In genomic region chr17:48239603-48239995, GRCh38 we compare ENCODE assay signal across 31 cellular contexts.
DNase-seq lines count a peak whose midpoint lies in the region; TF ChIP-seq lines count a peak whose summit lies in the region.
"Had no signal": no experiment of that assay in that cellular context is flagged by ENCODE, and none has a peak within 500 bp of the region (broad histone marks: within the 10 kb centered on the region; RNA-seq: fewer than 3 reads in every experiment).

No MANE protein-coding gene starts in this region.

- H3K79me2 ChIP-seq in PC-9 (ENCODE audit: low read depth) (no peaks in the 10 kb centered on the region), neural cell (replicated peaks; ENCODE audit: insufficient read depth, low read length) (no peaks in the 10 kb centered on the region)

- H3K27ac ChIP-seq in PC-9 (peak overlapping the region; percentile 83), brain microvascular endothelial cell (peak overlapping the region; percentile 93), neural cell (ENCODE audit: low read length) (peak overlapping the region; percentile 84)
- H3K27ac ChIP-seq: dorsolateral prefrontal cortex, ovary, right atrium auricular region, testis, vagina had no signal

- peaks cover 88% of the 10 kb centered on the region for H3K4me1 ChIP-seq in PC-9 (replicated peaks; ENCODE audit: insufficient read depth)

- CTCF ChIA-PET in Calu3 (lab: Charles Lee) (interaction anchor here (0.6 to 1.8 kb wide), 7 partner anchors 10 to 420 kb away, joined by 3 to 8 read pairs (median 4); no protein-coding TSS in a partner anchor), PC-9 (lab: Charles Lee) (interaction anchor here (0.6 to 2.0 kb wide), 2 partner anchors 23 to 141 kb away, joined by 3 to 8 read pairs; no protein-coding TSS in a partner anchor)

- H3K9me3 ChIP-seq in PC-9 (ENCODE audit: insufficient read depth, low read depth) (peaks cover 10% of the 10 kb centered on the region), neural cell (ENCODE audit: low read length) (no peaks in the 10 kb centered on the region)
- H3K9me3 ChIP-seq: ovary, right atrium auricular region, SK-N-SH, testis, vagina had no signal

- DNase-seq in Calu3: no peak
- DNase-seq in PC-9: no peak
- no peak for DNase-seq in brain microvascular endothelial cell
- no peak for DNase-seq in NCI-H1092 treated with DMSO at 0.1 percent for 48 hours (lab: John Stamatoyannopoulos, UW)
- no peak for DNase-seq in cortex of kidney (lab: John Stamatoyannopoulos, UW)
- DNase-seq in GM13976 (ENCODE audit: low spot score): no peak
- DNase-seq: activated CD4-positive, alpha-beta T cell treated with anti-CD3 and anti-CD28 coated beads, Interleukin-2, amount 50 U/mL, for 1 hour; activated CD8-positive, alpha-beta memory T cell treated with anti-CD3 and anti-CD28 coated beads, Interleukin-2, amount 10 ng/mL, durations not matched to agents 7 days and 5 days; aorta; CD4-positive, alpha-beta T cell; DMS153; dorsolateral prefrontal cortex; GOT3; head of caudate nucleus; left cardiac atrium; naive thymus-derived CD4-positive, alpha-beta T cell; NCI-H187 treated with DMSO at 0.1 percent for 48 hours; NCI-H526; ovary; RPMI8226; SK-N-SH; stimulated activated CD4-positive, alpha-beta T cell treated with anti-CD3 and anti-CD28 coated beads, Interleukin-2, amount 100 ng/mL, for 48 hours; stimulated activated naive B cell treated with anti-CD40 and anti-IgM and Interleukin-4, amounts not matched to agents 10 μg/mL and 1 μg/mL and 100 μg/mL, for 72 hours; T-helper 2 cell; testis had no signal

- in situ Hi-C loops in brain microvascular endothelial cell (cut with HindIII; ENCODE audit: low pct_ligation_motif_present, low sequenced_read_pairs): no loop called here
- in situ Hi-C loops in GM13976 (cut with MboI; ENCODE audit: low sequenced_read_pairs, unreplicated experiment): no loop called here

- H2AFZ ChIP-seq in PC-9: peak overlapping the region; percentile 31; the same call in 1 of the 2 replicates
- no peak overlapping the region for H2AFZ ChIP-seq in neural cell (ENCODE audit: low read depth, low read length)

- H3K27ac Mint-ChIP-seq in Calu3 (ENCODE audit: unreplicated experiment): peak overlapping the region; percentile 72
- H3K27ac Mint-ChIP-seq: activated CD8-positive, alpha-beta memory T cell treated with anti-CD3 and anti-CD28 coated beads, Interleukin-2, amount 10 ng/mL, durations not matched to agents 7 days and 5 days; activated T-helper 1 cell treated with anti-CD3 and anti-CD28 coated beads, Interleukin-12 subunit alpha, Interleukin-12 subunit beta, Interleukin-2, Interleukin-4 antibody, amounts not matched to agents 30 ng/mL and 10 ng/mL and 1 ng/mL, durations not matched to agents 14 hours and 24 hours and 36 hours; CD4-positive, alpha-beta T cell; memory B cell; stimulated activated naive B cell treated with anti-CD40 and anti-IgM and Interleukin-4, amounts not matched to agents 10 μg/mL and 1 μg/mL and 100 μg/mL, for 72 hours had no signal

- no peak overlapping the region for H3K4me3 ChIP-seq in PC-9
- H3K4me3 ChIP-seq in brain microvascular endothelial cell (ENCODE audit: low read depth, low read length): no peak overlapping the region
- peak overlapping the region; percentile 31 for H3K4me3 ChIP-seq in neural cell (ENCODE audit: low read length)
- H3K4me3 ChIP-seq: dorsolateral prefrontal cortex, ovary, right atrium auricular region, testis, vagina had no signal

- H3K27me3 ChIP-seq in PC-9 (ENCODE audit: insufficient read depth, low read depth) (no peaks in the 10 kb centered on the region), brain microvascular endothelial cell (replicated peaks) (no peaks in the 10 kb centered on the region), neural cell (ENCODE audit: insufficient read depth, low read depth, low read length) (no peaks in the 10 kb centered on the region)
- H3K27me3 ChIP-seq: ovary, right atrium auricular region, testis, vagina had no signal

- intact Hi-C loops in Calu3 (cut with micrococcal nuclease; ENCODE audit: unreplicated experiment): no loop called here
- intact Hi-C loops in PC-9 (cut with micrococcal nuclease; ENCODE audit: unreplicated experiment): no loop called here

- no TSS peak for BruUV-seq in Calu3 (replicated peaks; lab: Mats Ljungman, UMichigan)
- no TSS peak for BruUV-seq in PC-9 (replicated peaks; lab: Mats Ljungman, UMichigan)

- no peak overlapping the region for H3K4me3 Mint-ChIP-seq in Calu3 (ENCODE audit: low read depth, unreplicated experiment)
- H3K4me3 Mint-ChIP-seq: activated CD8-positive, alpha-beta memory T cell treated with anti-CD3 and anti-CD28 coated beads, Interleukin-2, amount 10 ng/mL, durations not matched to agents 7 days and 5 days; activated naive CD4-positive, alpha-beta T cell treated with anti-CD3 and anti-CD28 coated beads, Interleukin-2, amount 50 U/mL, for 24 hours; activated T-helper 1 cell treated with anti-CD3 and anti-CD28 coated beads, Interleukin-12 subunit alpha, Interleukin-12 subunit beta, Interleukin-2, Interleukin-4 antibody, amounts not matched to agents 30 ng/mL and 10 ng/mL and 1 ng/mL, durations not matched to agents 14 hours and 24 hours and 36 hours; CD4-positive, alpha-beta T cell; memory B cell; stimulated activated naive B cell treated with anti-CD40 and anti-IgM and Interleukin-4, amounts not matched to agents 10 μg/mL and 1 μg/mL and 100 μg/mL, for 72 hours had no signal

- H3K27me3 Mint-ChIP-seq in Calu3 (ENCODE audit: unreplicated experiment): no peaks in the 10 kb centered on the region
- H3K27me3 Mint-ChIP-seq: activated CD8-positive, alpha-beta memory T cell treated with anti-CD3 and anti-CD28 coated beads, Interleukin-2, amount 10 ng/mL, durations not matched to agents 7 days and 5 days; activated naive CD4-positive, alpha-beta T cell treated with anti-CD3 and anti-CD28 coated beads, Interleukin-2, amount 50 U/mL, for 24 hours; CD4-positive, alpha-beta T cell; naive thymus-derived CD4-positive, alpha-beta T cell had no signal

- H3K9ac ChIP-seq in neural cell (ENCODE audit: low read length): peak overlapping the region; percentile 49
- H3K9ac ChIP-seq: SK-N-SH had no signal

- peaks cover 88% of the 10 kb centered on the region for H3K4me1 Mint-ChIP-seq in Calu3 (ENCODE audit: low read depth, unreplicated experiment)

- H3F3A ChIP-seq in PC-9 (ENCODE audit: insufficient read depth, low read depth): peaks cover 70% of the 10 kb centered on the region
- H3F3A ChIP-seq in neural cell (ENCODE audit: insufficient read depth, low read length, poor library complexity, severe bottlenecking): no peaks in the 10 kb centered on the region

- H3K36me3 ChIP-seq in PC-9 (ENCODE audit: low read depth): no peaks in the 10 kb centered on the region
- H3K36me3 ChIP-seq in brain microvascular endothelial cell (replicated peaks): no peaks in the 10 kb centered on the region
- H3K36me3 ChIP-seq in neural cell (ENCODE audit: insufficient read depth, low read length): no peaks in the 10 kb centered on the region
- H3K36me3 ChIP-seq: ovary, right atrium auricular region, vagina had no signal

- H3K9me3 Mint-ChIP-seq in Calu3 (ENCODE audit: low read depth, unreplicated experiment): peaks cover 4% of the 10 kb centered on the region
- H3K9me3 Mint-ChIP-seq: activated naive CD4-positive, alpha-beta T cell treated with anti-CD3 and anti-CD28 coated beads, Interleukin-2, amount 50 U/mL, for 24 hours; activated T-helper 1 cell treated with anti-CD3 and anti-CD28 coated beads, Interleukin-12 subunit alpha, Interleukin-12 subunit beta, Interleukin-2, Interleukin-4 antibody, amounts not matched to agents 30 ng/mL and 10 ng/mL and 1 ng/mL, durations not matched to agents 14 hours and 24 hours and 36 hours; CD4-positive, alpha-beta T cell; memory B cell; stimulated activated naive B cell treated with anti-CD40 and anti-IgM and Interleukin-4, amounts not matched to agents 10 μg/mL and 1 μg/mL and 100 μg/mL, for 72 hours had no signal

- TF ChIP-seq RAD21 in neural cell (conservative IDR thresholded peaks at IDR 0.05): no peak

- TF ChIP-seq CTCF in Calu3 (IDR thresholded peaks at IDR 0.05; ENCODE audit: unreplicated experiment) (no peak), PC-9 (conservative IDR thresholded peaks at IDR 0.05) (no peak), brain microvascular endothelial cell (IDR thresholded peaks at IDR 0.05; ENCODE audit: low read depth, low read length, missing control alignments) (no peak), neural cell (IDR thresholded peaks at IDR 0.05; ENCODE audit: poor library complexity, severe bottlenecking) (no peak), GM13976 (IDR thresholded peaks at IDR 0.05; ENCODE audit: borderline replicate concordance, control extremely low read depth, extremely low read depth, insufficient read depth, missing control alignments) (no peak)

- H3K36me3 Mint-ChIP-seq in Calu3 (ENCODE audit: insufficient read depth, unreplicated experiment): peaks cover 7% of the 10 kb centered on the region

- H3K4me2 ChIP-seq in PC-9 (peak overlapping the region; percentile 61), neural cell (ENCODE audit: low read length) (peak overlapping the region; percentile 10)
- H3K4me2 ChIP-seq: SK-N-SH had no signal

- no peak for TF ChIP-seq EP300 in neural cell (conservative IDR thresholded peaks at IDR 0.05; ENCODE audit: poor library complexity, severe bottlenecking)

- H3K9me2 ChIP-seq in PC-9 (ENCODE audit: insufficient read depth): no peaks in the 10 kb centered on the region
- H3K9me2 ChIP-seq in neural cell (ENCODE audit: insufficient read depth, low read length): no peaks in the 10 kb centered on the region
- H3K9me2 ChIP-seq: SK-N-SH had no signal

- H4K20me1 ChIP-seq in PC-9 (ENCODE audit: insufficient read depth): no peaks in the 10 kb centered on the region
- no peaks in the 10 kb centered on the region for H4K20me1 ChIP-seq in neural cell (ENCODE audit: insufficient read depth)

- POLR2A ChIA-PET in PC-9 (lab: Charles Lee; ENCODE audit: unreplicated experiment): no interaction called here

TF ChIP-seq in neural cell, 6 proteins besides CTCF, POLR2A, EP300 and RAD21 (continues in another document):
- no peak for TF ChIP-seq TAF1 (IDR thresholded peaks at IDR 0.05; ENCODE audit: low read depth)
- TF ChIP-seq MXI1 (conservative IDR thresholded peaks at IDR 0.05; ENCODE audit: poor library complexity, severe bottlenecking): no peak
